ENCODE assay signal across 19 cellular contexts in the genomic region with DNA sequence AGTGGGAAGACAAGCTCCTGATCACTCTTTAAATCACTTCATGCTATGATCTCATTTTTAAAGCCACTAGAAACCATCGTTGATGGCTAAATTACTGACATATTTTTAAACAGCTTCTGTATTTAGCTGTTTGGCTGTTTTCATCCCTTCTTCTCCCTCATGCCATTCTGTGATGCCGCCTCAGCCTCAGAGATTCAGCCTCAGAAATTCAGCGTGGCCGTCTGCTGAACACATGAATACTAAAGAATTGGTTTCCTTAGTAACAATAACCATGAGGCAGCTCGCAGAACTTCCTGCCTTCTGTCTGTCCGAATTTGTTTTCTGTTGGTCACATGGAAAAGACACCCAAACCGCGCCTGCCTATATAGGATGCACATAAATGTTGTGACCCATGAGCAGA.
"Had no signal": no experiment of that assay in that cellular context is flagged by ENCODE, and none has a peak within 500 bp of the region (broad histone marks: within the 10 kb centered on the region; RNA-seq: fewer than 3 reads in every experiment).

No MANE protein-coding gene starts in this region.

- ATAC-seq: activated CD4-positive, CD25-positive, alpha-beta regulatory T cell treated with anti-CD3 and anti-CD28 coated beads, Interleukin-2, amount 50 U/mL, for 24 hours; activated naive CD8-positive, alpha-beta T cell treated with anti-CD3 and anti-CD28 coated beads, Interleukin-2, amount 50 U/mL, for 24 hours; left cardiac atrium; psoas muscle; right cardiac atrium had no signal

- H3K4me1 ChIP-seq: psoas muscle, transverse colon, uterus had no signal

- DNase-seq: activated CD4-positive, alpha-beta memory T cell treated with anti-CD3 and anti-CD28 coated beads, Interleukin-2, amount 10 ng/mL, durations not matched to agents 7 days and 5 days; activated CD4-positive, alpha-beta T cell treated with anti-CD3 and anti-CD28 coated beads, Interleukin-2, amount 10 ng/mL, durations not matched to agents 24 days and 14 days; activated effector memory CD4-positive, alpha-beta T cell treated with anti-CD3 and anti-CD28 coated beads, Interleukin-2, amount 50 U/mL, for 16 hours; activated naive CD4-positive, alpha-beta T cell treated with anti-CD3 and anti-CD28 coated beads, Interleukin-2, amount 50 U/mL, for 16 hours; activated naive CD8-positive, alpha-beta T cell treated with anti-CD3 and anti-CD28 coated beads, Interleukin-2, amount 50 U/mL, for 24 hours; activated T-cell treated with anti-CD3 and anti-CD28 coated beads for 4 hours; central memory CD4-positive, alpha-beta T cell; effector memory CD4-positive, alpha-beta T cell; left cardiac atrium; mesenchymal stem cell; ovary; psoas muscle; right cardiac atrium; stimulated activated CD4-positive, alpha-beta T cell treated with anti-CD3 and anti-CD28 coated beads, Interleukin-12 subunit alpha, Interleukin-12 subunit beta, amount 100 ng/mL, for 4 hours; stimulated activated CD4-positive, alpha-beta T cell treated with anti-CD3 and anti-CD28 coated beads, Interleukin-4, amount 100 ng/mL, for 4 hours; transverse colon; uterus had no signal

- H3K36me3 ChIP-seq: ovary, transverse colon, uterus had no signal

- H3K9me3 ChIP-seq: ovary, psoas muscle, transverse colon, uterus had no signal

- H3K4me3 ChIP-seq: ovary, psoas muscle, transverse colon, uterus had no signal

- H3K27ac ChIP-seq: ovary, psoas muscle, transverse colon, uterus, VCaP had no signal

- H3K27me3 ChIP-seq: ovary, transverse colon, uterus had no signal
